ENCODE assay signal across 8 cellular contexts in the genomic region with DNA sequence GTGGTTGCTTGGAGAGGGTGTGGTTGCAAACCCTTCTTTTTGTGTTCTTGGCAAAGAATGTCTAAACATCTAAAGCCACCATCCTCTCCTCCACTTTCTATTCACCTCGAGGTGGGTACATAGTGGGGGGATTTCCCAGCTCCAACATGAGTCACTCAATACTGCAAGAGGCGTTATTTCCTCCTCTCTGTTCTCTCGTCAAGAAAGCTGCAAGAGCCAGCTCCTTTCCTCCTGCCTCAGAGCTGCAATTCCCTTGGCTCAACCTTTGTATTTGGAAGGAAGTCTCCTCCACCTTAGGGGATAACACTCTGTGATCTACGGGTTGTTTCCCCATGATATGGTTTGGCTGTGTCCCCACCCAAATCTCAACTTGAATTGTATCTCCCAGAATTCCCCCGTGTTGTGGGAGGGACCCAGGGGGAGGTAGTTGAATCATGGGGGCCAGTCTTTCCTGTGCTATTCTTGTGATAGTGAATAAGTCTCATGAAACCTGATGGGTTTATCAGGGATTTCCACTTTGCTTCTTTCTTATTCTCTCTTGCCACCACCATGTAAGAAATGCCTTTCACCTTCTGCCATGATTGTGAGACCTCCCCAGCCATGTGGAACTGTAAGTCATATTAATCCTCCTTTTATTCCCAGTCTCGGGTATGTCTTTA.
DNase-seq lines count a peak whose midpoint lies in the region; ATAC-seq and TF ChIP-seq lines count a peak whose summit lies in the region.

No MANE protein-coding gene starts in this region.

- no peaks in the 10 kb centered on the region for H3K9me3 Mint-ChIP-seq in central memory CD8-positive, alpha-beta T cell
- H3K9me3 Mint-ChIP-seq in stimulated activated naive B cell treated with anti-CD40 and anti-IgM and Interleukin-4, amounts not matched to agents 10 μg/mL and 1 μg/mL and 100 μg/mL, for 72 hours = no peaks in the 10 kb centered on the region

- H3K27ac Mint-ChIP-seq in central memory CD8-positive, alpha-beta T cell (ENCODE audit: low read depth) = peak overlapping the region; percentile 87
- peak overlapping the region; percentile 94 for H3K27ac Mint-ChIP-seq in stimulated activated naive B cell treated with anti-CD40 and anti-IgM and Interleukin-4, amounts not matched to agents 10 μg/mL and 1 μg/mL and 100 μg/mL, for 72 hours

- peak overlapping the region; percentile 48 for H3K4me3 Mint-ChIP-seq in central memory CD8-positive, alpha-beta T cell
- H3K4me3 Mint-ChIP-seq in stimulated activated naive B cell treated with anti-CD40 and anti-IgM and Interleukin-4, amounts not matched to agents 10 μg/mL and 1 μg/mL and 100 μg/mL, for 72 hours = peak overlapping the region; percentile 45 to 57

- peak; percentile 74 for ATAC-seq in GM21515 (IDR thresholded peaks at IDR 0.05; ENCODE audit: unreplicated experiment)
- peak; percentile 99 for ATAC-seq in central memory CD8-positive, alpha-beta T cell (replicated peaks; ENCODE audit: extremely low read depth, poor library complexity, severe bottlenecking)
- peak; percentile 99 for ATAC-seq in stimulated activated naive B cell treated with anti-CD40 and anti-IgM and Interleukin-4, amounts not matched to agents 10 μg/mL and 1 μg/mL and 100 μg/mL, for 72 hours (replicated peaks)

- H3K4me1 Mint-ChIP-seq in central memory CD8-positive, alpha-beta T cell = peaks cover 63% of the 10 kb centered on the region
- H3K4me1 Mint-ChIP-seq in stimulated activated naive B cell treated with anti-CD40 and anti-IgM and Interleukin-4, amounts not matched to agents 10 μg/mL and 1 μg/mL and 100 μg/mL, for 72 hours = peaks cover 18 to 59% of the 10 kb centered on the region in 2 donors

- no peaks in the 10 kb centered on the region for H3K27me3 Mint-ChIP-seq in central memory CD8-positive, alpha-beta T cell
- no peaks in the 10 kb centered on the region for H3K27me3 Mint-ChIP-seq in stimulated activated naive B cell treated with anti-CD40 and anti-IgM and Interleukin-4, amounts not matched to agents 10 μg/mL and 1 μg/mL and 100 μg/mL, for 72 hours

- no peak overlapping the region for H3K4me3 ChIP-seq in foreskin fibroblast (ENCODE audit: low read depth in 1 of 2, low read length in 2 of 2)

- H3K36me3 Mint-ChIP-seq in central memory CD8-positive, alpha-beta T cell (ENCODE audit: insufficient read depth) = peaks cover 6% of the 10 kb centered on the region
- H3K36me3 Mint-ChIP-seq in stimulated activated naive B cell treated with anti-CD40 and anti-IgM and Interleukin-4, amounts not matched to agents 10 μg/mL and 1 μg/mL and 100 μg/mL, for 72 hours = peaks cover 21 to 37% of the 10 kb centered on the region in 2 donors

- no peak for TF ChIP-seq CTCF in foreskin fibroblast (IDR thresholded peaks at IDR 0.05; ENCODE audit: low read depth, low read length)

- DNase-seq in CD1c-positive myeloid dendritic cell (ENCODE audit: extremely low spot score) = peak; percentile 29
- peak; percentile 8 for DNase-seq in T follicular helper cell (ENCODE audit: low read depth)
- DNase-seq in central memory CD8-positive, alpha-beta T cell (ENCODE audit: low spot score in 2 of 2) = peak in 1 of 2 donors; percentile 46
- peak; percentile 53 for DNase-seq in stimulated activated naive B cell treated with anti-CD40 and anti-IgM and Interleukin-4, amounts not matched to agents 10 μg/mL and 1 μg/mL and 100 μg/mL, for 72 hours
- DNase-seq in C1 segment of cervical spinal cord (lab: John Stamatoyannopoulos, UW) = no peak
- DNase-seq in foreskin fibroblast = no peak
- no peak for DNase-seq in NCI-H2171 treated with DMSO at 0.1 percent for 48 hours (lab: John Stamatoyannopoulos, UW)

Comparison
In these comparisons a context has a peak if more than half of its experiments do, and no peak if none do; other contexts are left out.
1. DNase-seq: peak in CD1c-positive myeloid dendritic cell (single experiment), T follicular helper cell (single experiment) and stimulated activated naive B cell treated with anti-CD40 and anti-IgM and Interleukin-4, amounts not matched to agents 10 μg/mL and 1 μg/mL and 100 μg/mL, for 72 hours (single experiment); none in C1 segment of cervical spinal cord (0 of 14), foreskin fibroblast (0 of 2) and NCI-H2171 treated with DMSO at 0.1 percent for 48 hours (single experiment).
2. Peak in every context shown above with its lines, with median percentiles within 50 percentile points of each other: ATAC-seq.